14 cellular contexts compared by ENCODE assay signal in the genomic region with DNA sequence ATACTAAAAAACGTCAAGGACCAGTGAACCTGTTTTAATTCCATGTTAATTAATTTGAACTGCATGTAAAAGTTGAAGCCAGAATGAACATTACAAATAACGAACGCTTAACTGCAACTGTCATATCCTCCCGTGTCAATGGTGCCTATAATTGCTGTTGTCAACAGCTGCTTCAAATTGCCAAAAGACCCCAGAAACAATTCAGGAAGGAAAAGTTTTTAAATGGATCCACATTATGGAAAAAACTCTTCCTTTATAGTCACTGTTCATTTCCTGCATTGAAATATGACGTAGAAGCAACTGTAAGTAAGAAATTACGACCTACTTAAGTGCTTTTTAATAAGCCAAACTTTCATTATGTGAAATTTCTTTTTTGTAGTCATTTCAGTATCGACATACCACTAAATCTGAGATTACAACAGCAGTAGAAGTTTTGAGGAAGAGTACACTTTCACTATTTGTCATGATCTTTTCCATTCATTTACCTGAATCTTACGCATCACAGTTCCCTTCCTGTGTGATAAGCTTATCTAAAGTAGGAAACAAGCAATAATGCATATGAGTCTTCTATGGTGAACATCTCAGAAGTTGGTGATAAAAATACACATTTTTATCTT. TPM values are rescaled to one million over a fixed set of nuclear protein-coding genes. Genes with fewer than 3 reads are reported as not detected.
A peak's percentile ranks its signal among the peaks of the same experiment; 100 is the strongest.
DNase-seq lines count a peak whose midpoint lies in the region; ATAC-seq, FAIRE-seq and TF ChIP-seq lines count a peak whose summit lies in the region.
"Had no signal": no experiment of that assay in that cellular context is flagged by ENCODE, and none has a peak within 500 bp of the region (broad histone marks: within the 10 kb centered on the region; RNA-seq: fewer than 3 reads in every experiment).

No MANE protein-coding gene starts in this region.

- H3K4me1 Mint-ChIP-seq in immature natural killer cell = no peaks in the 10 kb centered on the region
- H3K4me1 Mint-ChIP-seq: H9 had no signal

- H3K9ac ChIP-seq in endothelial cell of umbilical vein (replicated peaks; ENCODE audit: extremely low read depth, insufficient read depth, low read length) = no peak overlapping the region

- POLR2A ChIA-PET in endothelial cell of umbilical vein (lab: Charles Lee) = no interaction called here

- no peaks in the 10 kb centered on the region for H4K20me1 ChIP-seq in endothelial cell of umbilical vein (replicated peaks; ENCODE audit: control insufficient read depth, extremely low read depth, insufficient read depth, low read length)

- no peaks in the 10 kb centered on the region for H3K9me3 ChIP-seq in endothelial cell of umbilical vein (replicated peaks; ENCODE audit: control insufficient read depth, insufficient read depth, low read length)
- H3K9me3 ChIP-seq: SJCRH30 had no signal

- H3K9me1 ChIP-seq in endothelial cell of umbilical vein (replicated peaks; ENCODE audit: control insufficient read depth, extremely low read depth, insufficient read depth, low read length) = no peaks in the 10 kb centered on the region

- no peak for TF ChIP-seq POLR2A in endothelial cell of umbilical vein (IDR thresholded peaks at IDR 0.05; ENCODE audit: low read depth, low read length)

- dilution Hi-C loops in endothelial cell of umbilical vein (cut with MboI; ENCODE audit: extremely low pct_ligation_motif_present, low sequenced_read_pairs) = no loop called here

- CTCF ChIA-PET in endothelial cell of umbilical vein (lab: Charles Lee) = interaction anchor here (0.6 to 1.5 kb wide), 4 partner anchors 8 to 1064 kb away, joined by 3 to 5 read pairs (median 4); no protein-coding TSS in a partner anchor

- H3K27me3 Mint-ChIP-seq in immature natural killer cell (ENCODE audit: low read depth in 3 of 3) = no peaks in the 10 kb centered on the region

- H3K9me3 Mint-ChIP-seq in immature natural killer cell = no peaks in the 10 kb centered on the region
- H3K9me3 Mint-ChIP-seq: H9 had no signal

- no peak for TF ChIP-seq CTCF in endothelial cell of umbilical vein (IDR thresholded peaks at IDR 0.05; ENCODE audit: extremely low read depth in 1 of 2, insufficient read depth in 1 of 2, low read depth in 1 of 2, low read length in 2 of 2)

- BruUV-seq in endothelial cell of umbilical vein (replicated peaks; lab: Mats Ljungman, UMichigan) = no TSS peak

- peak; percentile 21 for DNase-seq in endothelial cell of umbilical vein (ENCODE audit: low read depth, low spot score)
- DNase-seq in NCI-H774 (lab: John Stamatoyannopoulos, UW) = no peak
- no peak for DNase-seq in immature natural killer cell
- DNase-seq in NAMALWA (ENCODE audit: low spot score) = no peak
- no peak for DNase-seq in DMS114 treated with DMSO at 0.1 percent for 48 hours (lab: John Stamatoyannopoulos, UW; ENCODE audit: unreplicated experiment)
- DNase-seq: DMS153; H9; hypothalamus; NCI-H187 treated with DMSO at 0.1 percent for 48 hours; SJCRH30; stimulated activated CD4-positive, alpha-beta T cell treated with anti-CD3 and anti-CD28 coated beads, Interleukin-4, amount 100 ng/mL, for 4 hours had no signal

- H3K36me3 ChIP-seq in endothelial cell of umbilical vein (ENCODE audit: control insufficient read depth in 2 of 2, extremely low read depth in 1 of 2, insufficient read depth in 2 of 2, low read length in 2 of 2) = no peaks in the 10 kb centered on the region

- no peak overlapping the region for H2AFZ ChIP-seq in endothelial cell of umbilical vein (ENCODE audit: low read depth, low read length)

- H3K4me3 Mint-ChIP-seq in immature natural killer cell = no peak overlapping the region
- H3K4me3 Mint-ChIP-seq: H9 had no signal

- peaks cover 9% of the 10 kb centered on the region for H3K4me1 ChIP-seq in endothelial cell of umbilical vein (ENCODE audit: control insufficient read depth, extremely low read depth, insufficient read depth, low read length)
- H3K4me1 ChIP-seq: SJCRH30 had no signal

- no peak overlapping the region for H3K4me3 ChIP-seq in endothelial cell of umbilical vein (replicated peaks in 1 of 3; ENCODE audit: insufficient read depth in 1 of 3, low read depth in 1 of 3, low read length in 3 of 3)
- H3K4me3 ChIP-seq: SJCRH30 had no signal

- FAIRE-seq in endothelial cell of umbilical vein (lab: Jason Lieb, UNC) = no peak

- H3K27ac Mint-ChIP-seq in immature natural killer cell = no peak overlapping the region
- H3K27ac Mint-ChIP-seq: H9 had no signal

- no peaks in the 10 kb centered on the region for H3K36me3 Mint-ChIP-seq in immature natural killer cell

- intact Hi-C loops in endothelial cell of umbilical vein (cut with micrococcal nuclease) = no loop called here

- H3K4me2 ChIP-seq in endothelial cell of umbilical vein (ENCODE audit: insufficient read depth, low read length) = peak overlapping the region; percentile 38

- no peaks in the 10 kb centered on the region for H3K27me3 ChIP-seq in endothelial cell of umbilical vein (ENCODE audit: control insufficient read depth in 2 of 2, insufficient read depth in 2 of 2, low read length in 2 of 2)
- H3K27me3 ChIP-seq: SJCRH30 had no signal

- ATAC-seq in GM18517 (IDR thresholded peaks at IDR 0.05; ENCODE audit: unreplicated experiment) (peak; percentile 93), GM21447 (IDR thresholded peaks at IDR 0.05; ENCODE audit: unreplicated experiment) (peak; percentile 73), HG03159 (IDR thresholded peaks at IDR 0.05; ENCODE audit: unreplicated experiment) (peak; percentile 89)

- H3K79me2 ChIP-seq in endothelial cell of umbilical vein (ENCODE audit: control insufficient read depth, insufficient read depth, low read length) = no peaks in the 10 kb centered on the region

- H3K27ac ChIP-seq in endothelial cell of umbilical vein (ENCODE audit: insufficient read depth, low read depth, low read length) = no peak overlapping the region
- H3K27ac ChIP-seq: SJCRH30 had no signal

TF ChIP-seq in endothelial cell of umbilical vein, 7 proteins besides CTCF, POLR2A, EP300 and RAD21:
- TF ChIP-seq, protein P1, sequence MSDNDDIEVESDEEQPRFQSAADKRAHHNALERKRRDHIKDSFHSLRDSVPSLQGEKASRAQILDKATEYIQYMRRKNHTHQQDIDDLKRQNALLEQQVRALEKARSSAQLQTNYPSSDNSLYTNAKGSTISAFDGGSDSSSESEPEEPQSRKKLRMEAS (IDR thresholded peaks at IDR 0.05; ENCODE audit: insufficient read depth, insufficient read length) = no peak
- TF ChIP-seq GATA2 (IDR thresholded peaks at IDR 0.05; ENCODE audit: insufficient read depth, insufficient read length, low read depth, low read length) (no peak), FOS (IDR thresholded peaks at IDR 0.05; ENCODE audit: borderline replicate concordance, insufficient read depth, low read length) (no peak), EZH2 (IDR thresholded peaks at IDR 0.05; ENCODE audit: borderline replicate concordance, low read depth, low read length, severe bottlenecking) (no peak), JUN (IDR thresholded peaks at IDR 0.05; ENCODE audit: borderline replicate concordance, insufficient read depth, insufficient read length, low read depth) (no peak), MYC (IDR thresholded peaks at IDR 0.05; ENCODE audit: low read depth, low read length) (no peak), POLR2AphosphoS5 (IDR thresholded peaks at IDR 0.05; ENCODE audit: insufficient read depth, low read depth, low read length) (no peak)

RNA-seq across cellular contexts. Expression of a gene that starts 37.8 kb away (rescaled TPM):
- 58.3 and 67.7 TPM in 2 replicates for total RNA-seq in endothelial cell of umbilical vein
- polyA plus RNA-seq in endothelial cell of umbilical vein (16.1 and 21.2 TPM in 2 replicates), immature natural killer cell (1 to 10 TPM; 2.1 to 9.6 (median 8.4) TPM)
- polyA plus RNA-seq in endothelial cell of umbilical vein (2011; cell fraction: cytosol; rRNA removed) = 13.3 and 14.3 TPM in 2 replicates
- 25.1 and 28.5 TPM in 2 replicates for polyA plus RNA-seq in endothelial cell of umbilical vein (2011; cell fraction: nucleus; rRNA removed)
- polyA plus RNA-seq in endothelial cell of umbilical vein (2012) = 15.1 and 19.4 TPM in 2 replicates
- 73.3 and 86.9 TPM in 2 replicates for polyA minus RNA-seq in endothelial cell of umbilical vein
- not detected for polyA minus RNA-seq in endothelial cell of umbilical vein (2011; cell fraction: cytosol; rRNA and poly(A)+ RNA removed)
- 155 and 171 TPM in 2 replicates for polyA minus RNA-seq in endothelial cell of umbilical vein (2011; cell fraction: nucleus; rRNA and poly(A)+ RNA removed)
